8 cellular contexts compared by ENCODE assay signal in the genomic region with DNA sequence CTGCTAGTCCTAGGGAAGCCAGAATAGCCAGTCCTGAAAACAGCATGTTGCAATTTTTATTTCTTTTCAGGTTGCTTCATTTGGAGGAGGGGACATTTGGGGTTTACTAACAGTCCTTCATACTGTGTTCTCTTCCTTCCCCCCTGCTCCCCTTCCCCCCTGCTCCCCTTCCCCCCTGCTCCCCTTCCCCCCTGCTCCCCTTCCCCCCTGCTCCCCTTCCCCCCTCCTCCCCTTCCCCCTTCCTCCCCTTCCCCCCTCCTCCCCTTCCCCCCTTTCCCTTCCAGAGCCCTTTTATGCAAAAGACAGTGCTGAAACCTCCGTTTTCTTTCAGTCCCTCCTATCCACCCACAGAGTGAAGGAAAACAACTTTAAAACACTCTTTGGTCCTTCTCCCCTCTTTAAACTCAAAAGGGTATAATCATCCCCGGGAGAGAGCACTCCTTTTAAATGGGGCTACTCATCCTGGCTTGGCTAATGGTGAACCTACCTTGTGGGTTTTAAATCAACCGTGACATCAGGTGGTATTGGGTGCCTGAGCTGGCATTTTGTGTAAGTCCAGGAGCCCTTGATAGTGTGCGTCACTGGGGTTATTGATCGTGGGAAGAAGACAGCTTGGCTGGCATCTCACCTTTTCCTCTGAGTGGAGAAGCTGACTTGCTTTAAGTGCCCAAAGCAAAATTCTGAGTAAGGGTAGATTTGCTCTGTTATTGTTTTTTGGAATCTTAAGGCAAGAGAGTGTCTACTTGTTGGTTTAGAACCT. TPM values are rescaled to one million over a fixed set of nuclear protein-coding genes. Genes with fewer than 3 reads are reported as not detected.
DNase-seq lines count a peak whose midpoint lies in the region; ATAC-seq and TF ChIP-seq lines count a peak whose summit lies in the region.

No MANE protein-coding gene starts in this region.

- peak overlapping the region; percentile 84 for H3K4me3 Mint-ChIP-seq in mesothelial cell of epicardium

- peak overlapping the region; percentile 70 to 89 (median 76) for H3K4me3 ChIP-seq in subcutaneous abdominal adipose tissue (ENCODE audit: low read depth in 1 of 5, low read length in 5 of 5)

- no peaks in the 10 kb centered on the region for H3K36me3 ChIP-seq in subcutaneous abdominal adipose tissue (ENCODE audit: control insufficient read depth in 5 of 5, insufficient read depth in 5 of 5, low read length in 5 of 5)

- peaks cover 64% of the 10 kb centered on the region for H3K4me1 Mint-ChIP-seq in mesothelial cell of epicardium

- ATAC-seq in GM18519 (IDR thresholded peaks at IDR 0.05; ENCODE audit: low FRiP score, unreplicated experiment): no peak

- no peak for TF ChIP-seq CTCF in mesothelial cell of epicardium (IDR thresholded peaks at IDR 0.05; ENCODE audit: unreplicated experiment)

- peak overlapping the region; percentile 69 to 81 (median 75) for H3K9ac ChIP-seq in subcutaneous abdominal adipose tissue (ENCODE audit: low read length in 5 of 5)

- H3K27ac Mint-ChIP-seq in mesothelial cell of epicardium: peak overlapping the region; percentile 86

- H3K27ac ChIP-seq in caudate nucleus (ENCODE audit: low read depth, low read length) (peak overlapping the region; percentile 73), subcutaneous abdominal adipose tissue (ENCODE audit: low read depth, low read length) (peak overlapping the region; percentile 80)

- H3K4me1 ChIP-seq in subcutaneous abdominal adipose tissue (ENCODE audit: control insufficient read depth in 5 of 5, insufficient read depth in 5 of 5, low read length in 5 of 5): peaks cover 7 to 64% (median 56%) of the 10 kb centered on the region in 5 donors

- DNase-seq in NCI-H748 (lab: John Stamatoyannopoulos, UW; ENCODE audit: unreplicated experiment) (peak; percentile 38), NCI-H748 treated with DMSO at 0.1 percent for 48 hours (lab: John Stamatoyannopoulos, UW) (no peak), SKM-1 (lab: John Stamatoyannopoulos, UW; ENCODE audit: unreplicated experiment) (peak; percentile 30), caudate nucleus (lab: John Stamatoyannopoulos, UW) (peak in 1 of 61 donors; percentile 9), mesothelial cell of epicardium (ENCODE audit: low spot score in 2 of 2, unreplicated experiment in 2 of 2) (no peak), GM19238 (ENCODE audit: insufficient read length, low spot score) (no peak)

- no peaks in the 10 kb centered on the region for H3K36me3 Mint-ChIP-seq in mesothelial cell of epicardium

- H3K27me3 ChIP-seq in subcutaneous abdominal adipose tissue (ENCODE audit: control insufficient read depth in 5 of 5, insufficient read depth in 4 of 5, low read length in 5 of 5): no peaks in the 10 kb centered on the region

- H3K9me3 ChIP-seq in subcutaneous abdominal adipose tissue (ENCODE audit: control insufficient read depth in 5 of 5, low read length in 5 of 5): no peaks in the 10 kb centered on the region

- H3K9me3 Mint-ChIP-seq in mesothelial cell of epicardium: no peaks in the 10 kb centered on the region

- H3K27me3 Mint-ChIP-seq in mesothelial cell of epicardium (ENCODE audit: low read depth): no peaks in the 10 kb centered on the region

RNA-seq across cellular contexts. Expression of gene LARP1, which starts 2.6 kb away (rescaled TPM):
- total RNA-seq in mesothelial cell of epicardium: 245 to 249 TPM (median 245 TPM) in 3 replicates

Comparison
In these comparisons a context has a peak if more than half of its experiments do, and no peak if none do; other contexts are left out.
1. DNase-seq: peak in NCI-H748 (single experiment) and SKM-1 (single experiment); none in NCI-H748 treated with DMSO at 0.1 percent for 48 hours (single experiment), mesothelial cell of epicardium (0 of 2) and GM19238 (single experiment).